Comparison of ENCODE assay signal across 15 cellular contexts in genomic region chr17:80539022-80539421, GRCh38. TPM values are rescaled to one million over a fixed set of nuclear protein-coding genes. Genes with fewer than 3 reads are reported as not detected.
DNase-seq lines count a peak whose midpoint lies in the region; ATAC-seq, FAIRE-seq and TF ChIP-seq lines count a peak whose summit lies in the region.
"Had no signal": no experiment of that assay in that cellular context is flagged by ENCODE, and none has a peak within 500 bp of the region (broad histone marks: within the 10 kb centered on the region; RNA-seq: fewer than 3 reads in every experiment).

No MANE protein-coding gene starts in this region.

- 46% methylated on average over 8 of the region's 8 CpGs for WGBS in SK-N-SH (ENCODE audit: low lambda C conversion rate)

- POLR2A ChIA-PET in SK-N-SH (lab: Yijun Ruan, JAX): no interaction called here

- peaks cover 6% of the 10 kb centered on the region for H3K4me1 Mint-ChIP-seq in T-helper 2 cell treated with Interferon-gamma antibody and Interleukin-4, amounts not matched to agents 5 μg/mL and 100 μg/mL, for 36 hours (ENCODE audit: low read depth)
- H3K4me1 Mint-ChIP-seq in naive B cell: peaks cover 0 to 13% (median 4%) of the 10 kb centered on the region in 3 donors

- no peaks in the 10 kb centered on the region for H3F3A ChIP-seq in SK-N-SH (replicated peaks; ENCODE audit: insufficient read depth)

- H3K4me3 Mint-ChIP-seq in T-helper 2 cell treated with Interferon-gamma antibody and Interleukin-4, amounts not matched to agents 5 μg/mL and 100 μg/mL, for 36 hours: peak overlapping the region; percentile 19
- H3K4me3 Mint-ChIP-seq in naive B cell: no peak overlapping the region
- H3K4me3 Mint-ChIP-seq: natural killer cell treated with Interleukin-12 subunit alpha and Interleukin-12 subunit beta and Interleukin-15 and Interleukin-18, amount 100 ng/mL, for 72 hours; stimulated activated memory B cell treated with anti-CD40 and anti-IgM and Interleukin-4, amounts not matched to agents 10 μg/mL and 1 μg/mL and 100 μg/mL, for 72 hours had no signal

- TF ChIP-seq EP300 in SK-N-SH (IDR thresholded peaks at IDR 0.05; ENCODE audit: borderline replicate concordance in 1 of 2, low read depth in 1 of 2, low read length in 1 of 2): no peak

- H3K36me3 ChIP-seq in SK-N-SH (replicated peaks in 1 of 2; ENCODE audit: control insufficient read depth in 1 of 2, insufficient read depth in 2 of 2, low read length in 1 of 2): no peaks in the 10 kb centered on the region
- H3K36me3 ChIP-seq: ascending aorta had no signal

- no peak overlapping the region for H3K9ac ChIP-seq in SK-N-SH

- H4K20me1 ChIP-seq in SK-N-SH (ENCODE audit: insufficient read depth): no peaks in the 10 kb centered on the region

- in situ Hi-C loops in KBM-7 (cut with MboI; ENCODE audit: low pct_unique_long_range_greater_than_20kb, low sequenced_read_pairs): no loop called here

- H3K79me2 ChIP-seq in SK-N-SH (ENCODE audit: insufficient read depth): no peaks in the 10 kb centered on the region

- H2AFZ ChIP-seq in SK-N-SH (ENCODE audit: low read depth): no peak overlapping the region

- ATAC-seq in SK-N-SH treated with all-trans-retinoic acid at 6 μM for 48 hours (0 out of 3 replicates have a peak, but pooled peaks have one; percentile 33), naive B cell (ENCODE audit: low read depth in 2 of 2) (peak; percentile 48 to 58)
- ATAC-seq: stimulated activated memory B cell treated with anti-CD40 and anti-IgM and Interleukin-4, amounts not matched to agents 10 μg/mL and 1 μg/mL and 100 μg/mL, for 72 hours had no signal

- H3K27me3 ChIP-seq in SK-N-SH (ENCODE audit: insufficient read depth): no peaks in the 10 kb centered on the region
- H3K27me3 ChIP-seq: ascending aorta had no signal

- no peak for TF ChIP-seq RAD21 in SK-N-SH (IDR thresholded peaks at IDR 0.05; ENCODE audit: low read length)

- no peak for TF ChIP-seq CTCF in SK-N-SH (IDR thresholded peaks at IDR 0.05)

- TF ChIP-seq POLR2A in GM12891 (IDR thresholded peaks at IDR 0.05; ENCODE audit: low read depth, low read length): no peak

- H3K27me3 Mint-ChIP-seq in T-helper 2 cell treated with Interferon-gamma antibody and Interleukin-4, amounts not matched to agents 5 μg/mL and 100 μg/mL, for 36 hours (ENCODE audit: low read depth): peaks cover 3% of the 10 kb centered on the region
- H3K27me3 Mint-ChIP-seq in naive B cell: peaks cover 8 to 24% (median 13%) of the 10 kb centered on the region in 3 donors

- DNase-seq in SK-N-SH: no peak
- DNase-seq in KBM-7: peak; percentile 71
- DNase-seq in T-helper 2 cell treated with Interferon-gamma antibody and Interleukin-4, amounts not matched to agents 5 μg/mL and 100 μg/mL, for 36 hours (ENCODE audit: low spot score): no peak
- no peak for DNase-seq in naive B cell
- no peak for DNase-seq in NCI-H1092 treated with DMSO at 0.1 percent for 48 hours (lab: John Stamatoyannopoulos, UW)
- no peak for DNase-seq in activated CD4-positive, CD25-positive, alpha-beta regulatory T cell (lab: John Stamatoyannopoulos, UW)
- no peak for DNase-seq in GM12891 (ENCODE audit: insufficient read length, low spot score)
- DNase-seq: NCI-H1436 treated with DMSO at 0.1 percent for 48 hours; stimulated activated CD4-positive, alpha-beta T cell treated with anti-CD3 and anti-CD28 coated beads, Interleukin-12 subunit alpha, Interleukin-12 subunit beta, amount 100 ng/mL, for 4 hours had no signal

- no peak overlapping the region for H3K27ac Mint-ChIP-seq in T-helper 2 cell treated with Interferon-gamma antibody and Interleukin-4, amounts not matched to agents 5 μg/mL and 100 μg/mL, for 36 hours
- no peak overlapping the region for H3K27ac Mint-ChIP-seq in naive B cell
- H3K27ac Mint-ChIP-seq: natural killer cell treated with Interleukin-12 subunit alpha and Interleukin-12 subunit beta and Interleukin-15 and Interleukin-18, amount 100 ng/mL, for 72 hours; stimulated activated memory B cell treated with anti-CD40 and anti-IgM and Interleukin-4, amounts not matched to agents 10 μg/mL and 1 μg/mL and 100 μg/mL, for 72 hours had no signal

- H3K9me2 ChIP-seq in SK-N-SH: no peaks in the 10 kb centered on the region

- H3K36me3 Mint-ChIP-seq in T-helper 2 cell treated with Interferon-gamma antibody and Interleukin-4, amounts not matched to agents 5 μg/mL and 100 μg/mL, for 36 hours (ENCODE audit: low read depth): no peaks in the 10 kb centered on the region
- no peaks in the 10 kb centered on the region for H3K36me3 Mint-ChIP-seq in naive B cell
- H3K36me3 Mint-ChIP-seq: natural killer cell treated with Interleukin-12 subunit alpha and Interleukin-12 subunit beta and Interleukin-15 and Interleukin-18, amount 100 ng/mL, for 72 hours; stimulated activated memory B cell treated with anti-CD40 and anti-IgM and Interleukin-4, amounts not matched to agents 10 μg/mL and 1 μg/mL and 100 μg/mL, for 72 hours had no signal

- CTCF ChIA-PET in SK-N-SH (lab: Yijun Ruan, JAX): interaction anchor here (0.9 to 1.1 kb wide), 2 partner anchors 37 to 112 kb away, joined by 3 to 5 read pairs; no protein-coding TSS in a partner anchor

- no peaks in the 10 kb centered on the region for H3K9me3 Mint-ChIP-seq in T-helper 2 cell treated with Interferon-gamma antibody and Interleukin-4, amounts not matched to agents 5 μg/mL and 100 μg/mL, for 36 hours
- no peaks in the 10 kb centered on the region for H3K9me3 Mint-ChIP-seq in naive B cell
- H3K9me3 Mint-ChIP-seq: natural killer cell treated with Interleukin-12 subunit alpha and Interleukin-12 subunit beta and Interleukin-15 and Interleukin-18, amount 100 ng/mL, for 72 hours; stimulated activated memory B cell treated with anti-CD40 and anti-IgM and Interleukin-4, amounts not matched to agents 10 μg/mL and 1 μg/mL and 100 μg/mL, for 72 hours had no signal

- no peaks in the 10 kb centered on the region for H3K4me1 ChIP-seq in SK-N-SH (ENCODE audit: control insufficient read depth in 1 of 2, insufficient read depth in 2 of 2, low read depth in 1 of 2, low read length in 1 of 2)
- H3K4me1 ChIP-seq: ascending aorta had no signal

- H3K9me3 ChIP-seq in SK-N-SH: no peaks in the 10 kb centered on the region
- H3K9me3 ChIP-seq: ascending aorta had no signal

- no peak overlapping the region for H3K4me2 ChIP-seq in SK-N-SH

- no peak overlapping the region for H3K27ac ChIP-seq in SK-N-SH (ENCODE audit: low read depth in 2 of 2, low read length in 1 of 2)
- H3K27ac ChIP-seq: ascending aorta, epithelial cell of prostate, RWPE1 had no signal

- no peak overlapping the region for H3K4me3 ChIP-seq in SK-N-SH (ENCODE audit: low read depth in 2 of 2, low read length in 1 of 2)
- H3K4me3 ChIP-seq: ascending aorta had no signal

- FAIRE-seq in GM12891 (lab: Jason Lieb, UNC): no peak

TF ChIP-seq in SK-N-SH treated with all-trans-retinoic acid at 6 μM for 48 hours, 23 proteins besides CTCF, POLR2A, EP300 and RAD21 (continues in another document):
- TF ChIP-seq SNAI2 (CRISPR knock-in tag; IDR thresholded peaks at IDR 0.05): no peak
- no peak for TF ChIP-seq ISL1 (CRISPR knock-in tag; IDR thresholded peaks at IDR 0.05)
- no peak for TF ChIP-seq ESRRG (CRISPR knock-in tag; IDR thresholded peaks at IDR 0.05)

TF ChIP-seq in SK-N-SH, 30 proteins besides CTCF, POLR2A, EP300 and RAD21 (continues in another document):
- TF ChIP-seq RFX5 (IDR thresholded peaks at IDR 0.05; ENCODE audit: low read length): no peak
- no peak for TF ChIP-seq RCOR1 (IDR thresholded peaks at IDR 0.05; ENCODE audit: low read length)
- TF ChIP-seq USF1 (IDR thresholded peaks at IDR 0.05; ENCODE audit: borderline replicate concordance, low read depth): no peak
- TF ChIP-seq SMC3 (IDR thresholded peaks at IDR 0.05; ENCODE audit: low read depth, low read length): no peak
- no peak for TF ChIP-seq POLR2AphosphoS5 (IDR thresholded peaks at IDR 0.05; ENCODE audit: low read depth, low read length)
- no peak for TF ChIP-seq TCF12 (IDR thresholded peaks at IDR 0.05)
- no peak for TF ChIP-seq GABPA (IDR thresholded peaks at IDR 0.05; ENCODE audit: low read depth)
- no peak for TF ChIP-seq CHD2 (IDR thresholded peaks at IDR 0.05; ENCODE audit: low read length, partially characterized antibody)

TF ChIP-seq in GM12891, 5 proteins besides CTCF, POLR2A, EP300 and RAD21:
- no peak for TF ChIP-seq POU2F2 (IDR thresholded peaks at IDR 0.05; ENCODE audit: low read depth, low read length)
- no peak for TF ChIP-seq SPI1 (IDR thresholded peaks at IDR 0.05; ENCODE audit: low read depth, low read length)

RNA-seq across cellular contexts. Expression of gene RPTOR, which starts 5.6 kb away (rescaled TPM):
- 9.0 and 14.9 TPM in 2 replicates for polyA plus RNA-seq in SK-N-SH (2012; rRNA removed)
- polyA plus RNA-seq in SK-N-SH (2012; cell fraction: cytosol; rRNA removed): 6.0 and 9.5 TPM in 2 replicates
- 19.9 and 24.6 TPM in 2 replicates for polyA plus RNA-seq in SK-N-SH (2012; cell fraction: nucleus; rRNA removed)
- 10 to 100 TPM in 2 of 6 donors, 1 to 10 TPM in 4; 5.5 to 13.9 (median 9.0) TPM for polyA plus RNA-seq in naive B cell (ENCODE audit: low read depth in 6 of 6)
- polyA plus RNA-seq in GM12891 (2012; ENCODE audit: low read depth, missing spikeins): 9.2 TPM
